In genomic region chr2:73212098-73212447, GRCh38 we compare ENCODE assay signal across 19 cellular contexts. TPM values are rescaled to one million over a fixed set of nuclear protein-coding genes. Genes with fewer than 3 reads are reported as not detected.
DNase-seq lines count a peak whose midpoint lies in the region; ATAC-seq, FAIRE-seq and TF ChIP-seq lines count a peak whose summit lies in the region.
"Had no signal": no experiment of that assay in that cellular context is flagged by ENCODE, and none has a peak within 500 bp of the region (broad histone marks: within the 10 kb centered on the region; RNA-seq: fewer than 3 reads in every experiment).

No MANE protein-coding gene starts in this region.

- H3K4ac ChIP-seq in IMR-90 (ENCODE audit: low read depth, low read length): no peak overlapping the region
- H3K4ac ChIP-seq in trophoblast cell (ENCODE audit: low read depth, low read length): no peak overlapping the region

- WGBS in IMR-90 (ENCODE audit: extremely low coverage in 2 of 2, insufficient read length in 1 of 2), 2 experiments: 82% methylated on average over 5 of the region's 7 CpGs; no CpG with 5 or more reads in 1 of the 2 experiments
- WGBS in GM12878 (ENCODE audit: insufficient coverage, insufficient replicate concordance, low lambda C conversion rate, missing lambda C conversion rate): 44% methylated on average over 7 of the region's 7 CpGs
- no CpG with 5 or more reads among the region's 7 CpGs for WGBS in trophoblast cell (ENCODE audit: extremely low coverage, insufficient coverage, insufficient read length)

- H4K8ac ChIP-seq in IMR-90 (ENCODE audit: low read depth in 2 of 2, low read length in 2 of 2): no peak overlapping the region
- H4K8ac ChIP-seq in trophoblast cell (ENCODE audit: low read depth, low read length): no peak overlapping the region

- ATAC-seq in IMR-90 (ENCODE audit: low read depth) (no peak), GM12878 (no peak)

- peak overlapping the region in 8 of 11 experiments; percentile 78 to 96 (median 88); a peak in 12 of 22 replicates for H3K4me2 ChIP-seq in BLaER1 treated with 17β-estradiol and CSF1 and Interleukin-3, amounts not matched to agents 10 nM and 100 nM
- H3K4me2 ChIP-seq in IMR-90 (ENCODE audit: low read depth, low read length) (no peak overlapping the region), GM12878 (ENCODE audit: control insufficient read depth, insufficient read depth) (no peak overlapping the region), trophoblast cell (ENCODE audit: low read length) (no peak overlapping the region)

- no peak overlapping the region for H4K5ac ChIP-seq in IMR-90 (ENCODE audit: low read depth, low read length)

- no peak overlapping the region for H3K4me3 ChIP-seq in BLaER1 treated with 17β-estradiol and CSF1 and Interleukin-3, amounts not matched to agents 10 nM and 100 nM
- no peak overlapping the region for H3K4me3 ChIP-seq in IMR-90 (ENCODE audit: insufficient read depth, low read depth, low read length)
- no peak overlapping the region for H3K4me3 ChIP-seq in GM12878
- no peak overlapping the region for H3K4me3 ChIP-seq in trophoblast cell (ENCODE audit: low read depth, low read length)
- H3K4me3 ChIP-seq: gastrocnemius medialis, transverse colon had no signal

- TF ChIP-seq EP300 in GM12878 (IDR thresholded peaks at IDR 0.05; ENCODE audit: borderline replicate concordance in 1 of 2, control insufficient read depth in 1 of 2, low read depth in 2 of 2, low read length in 2 of 2): no peak

- no peaks in the 10 kb centered on the region for H3K9me3 ChIP-seq in BLaER1 treated with 17β-estradiol and CSF1 and Interleukin-3, amounts not matched to agents 10 nM and 100 nM (replicated peaks in 1 of 11)
- H3K9me3 ChIP-seq in IMR-90 (ENCODE audit: control insufficient read depth, insufficient read depth, low read length): no peaks in the 10 kb centered on the region
- H3K9me3 ChIP-seq in GM12878 (replicated peaks; ENCODE audit: control insufficient read depth, insufficient read depth, low read length): no peaks in the 10 kb centered on the region
- no peaks in the 10 kb centered on the region for H3K9me3 ChIP-seq in trophoblast cell (ENCODE audit: insufficient read depth, low read depth, low read length)
- H3K9me3 ChIP-seq: gastrocnemius medialis, transverse colon had no signal

- intact Hi-C loops in IMR-90 (cut with micrococcal nuclease): loop anchor here (1.0 to 2.0 kb wide), 2 partner anchors 127 to 320 kb away; no protein-coding TSS in a partner anchor
- intact Hi-C loops in GM12878 (cut with micrococcal nuclease; ENCODE audit: unreplicated experiment): loop anchor here (1.0 kb wide), 1 partner anchor 127 kb away; no protein-coding TSS in a partner anchor

- no peak overlapping the region for H2BK5ac ChIP-seq in IMR-90 (ENCODE audit: low read depth, low read length, poor library complexity, severe bottlenecking)
- H2BK5ac ChIP-seq in trophoblast cell (ENCODE audit: low read depth, low read length, poor library complexity): no peak overlapping the region

- TF ChIP-seq POLR2A in IMR-90 (IDR thresholded peaks at IDR 0.05; ENCODE audit: low read depth, low read length) (no peak), GM12878 (IDR thresholded peaks at IDR 0.05; ENCODE audit: low read depth, low read length) (no peak)

- in situ Hi-C loops in IMR-90 (cut with MboI; ENCODE audit: low sequenced_read_pairs): no loop called here
- in situ Hi-C loops in GM12878 (cut with MboI): no loop called here

- peaks cover 0 to 22% (median 0%) of the 10 kb centered on the region in 11 experiments; a peak in 3 of 22 replicates for H4K20me1 ChIP-seq in BLaER1 treated with 17β-estradiol and CSF1 and Interleukin-3, amounts not matched to agents 10 nM and 100 nM
- H4K20me1 ChIP-seq in IMR-90 (ENCODE audit: insufficient read depth, low read length): no peaks in the 10 kb centered on the region
- H4K20me1 ChIP-seq in GM12878 (ENCODE audit: control insufficient read depth, insufficient read depth): no peaks in the 10 kb centered on the region

- H3K79me1 ChIP-seq in IMR-90 (ENCODE audit: low read depth in 1 of 2, low read length in 2 of 2) (peaks cover 9 to 24% of the 10 kb centered on the region in 2 experiments; a peak in 3 of 4 replicates), trophoblast cell (ENCODE audit: low read length) (peaks cover 5% of the 10 kb centered on the region)

- RAD21 ChIA-PET in GM12878 (lab: Charles Lee; ENCODE audit: unreplicated experiment): interaction anchor here (0.6 to 2.8 kb wide), 7 partner anchors 22 to 319 kb away, joined by 3 to 28 read pairs (median 3); partner anchors contain the start of genes CCT7 and PRADC1

- H3K36me3 ChIP-seq in BLaER1 treated with 17β-estradiol and CSF1 and Interleukin-3, amounts not matched to agents 10 nM and 100 nM: no peaks in the 10 kb centered on the region
- H3K36me3 ChIP-seq in IMR-90 (ENCODE audit: control insufficient read depth, insufficient read depth, low read length): no peaks in the 10 kb centered on the region
- no peaks in the 10 kb centered on the region for H3K36me3 ChIP-seq in GM12878 (ENCODE audit: control insufficient read depth in 2 of 2, insufficient read depth in 2 of 2, low read length in 1 of 2)
- H3K36me3 ChIP-seq in trophoblast cell (ENCODE audit: control insufficient read depth in 1 of 2, insufficient read depth in 2 of 2, low read length in 2 of 2): no peaks in the 10 kb centered on the region
- H3K36me3 ChIP-seq: gastrocnemius medialis, transverse colon had no signal

- BruUV-seq in IMR-90 (replicated peaks; lab: Mats Ljungman, UMichigan) (no TSS peak), GM12878 (replicated peaks; lab: Mats Ljungman, UMichigan) (no TSS peak)

- SMC1A ChIA-PET in GM12878 (lab: Charles Lee; ENCODE audit: uncharacterized antibody, unreplicated experiment): interaction anchor here (0.6 to 2.6 kb wide), 13 partner anchors 9 to 318 kb away, joined by 3 to 24 read pairs (median 4); partner anchors contain the start of gene CCT7

- H2BK12ac ChIP-seq in trophoblast cell (ENCODE audit: low read length): no peak overlapping the region

- CTCF ChIA-PET in IMR-90 (lab: Yijun Ruan, JAX) (interaction anchor here (1.0 to 2.4 kb wide), 7 partner anchors 11 to 319 kb away, joined by 3 to 11 read pairs (median 5); no protein-coding TSS in a partner anchor), GM12878 (lab: Yijun Ruan, JAX) (interaction anchor here (0.6 to 4.3 kb wide), 41 partner anchors 8 to 377 kb away, joined by 3 to 79 read pairs (median 4); partner anchors contain the start of genes CCT7, EGR4, NOTO and PRADC1)

- H3K27me3 ChIP-seq in BLaER1 treated with 17β-estradiol and CSF1 and Interleukin-3, amounts not matched to agents 10 nM and 100 nM: no peaks in the 10 kb centered on the region
- H3K27me3 ChIP-seq in IMR-90 (ENCODE audit: control insufficient read depth, insufficient read depth, low read length) (peaks cover 14% of the 10 kb centered on the region), GM12878 (replicated peaks in 1 of 2; ENCODE audit: control insufficient read depth in 2 of 2, insufficient read depth in 2 of 2, low read length in 1 of 2) (no peaks in the 10 kb centered on the region), trophoblast cell (ENCODE audit: insufficient read depth, low read length) (no peaks in the 10 kb centered on the region)
- H3K27me3 ChIP-seq: gastrocnemius medialis, transverse colon had no signal

- peaks cover 21 to 37% (median 32%) of the 10 kb centered on the region in 10 experiments for H3K4me1 ChIP-seq in BLaER1 treated with 17β-estradiol and CSF1 and Interleukin-3, amounts not matched to agents 10 nM and 100 nM
- H3K4me1 ChIP-seq in IMR-90 (ENCODE audit: control insufficient read depth, insufficient read depth, low read length) (peaks cover 6% of the 10 kb centered on the region; the same call in 1 of the 2 replicates), GM12878 (ENCODE audit: control insufficient read depth, insufficient read depth, low read length) (peaks cover 8% of the 10 kb centered on the region), trophoblast cell (ENCODE audit: control insufficient read depth in 1 of 2, insufficient read depth in 2 of 2, low read length in 2 of 2) (peaks cover 0 to 5% of the 10 kb centered on the region in 2 experiments)

- no peak overlapping the region for H3K56ac ChIP-seq in IMR-90 (ENCODE audit: extremely low read depth, insufficient read depth, low read length)

- no peak for TF ChIP-seq CTCF in IMR-90 (conservative IDR thresholded peaks at IDR 0.05; ENCODE audit: low read depth, low read length)
- TF ChIP-seq CTCF in GM12878 (IDR thresholded peaks at IDR 0.05 in 2 of 3, conservative IDR thresholded peaks at IDR 0.05 in 1 of 3; ENCODE audit: control insufficient read depth in 2 of 3, extremely low read depth in 1 of 3, insufficient read depth in 1 of 3, low read depth in 3 of 3, low read length in 3 of 3): no peak

- peaks cover 16% of the 10 kb centered on the region for H3K79me2 ChIP-seq in GM12878 (ENCODE audit: control insufficient read depth, insufficient read depth, low read length)
- H3K79me2 ChIP-seq in trophoblast cell (ENCODE audit: control insufficient read depth, insufficient read depth, low read length, poor library complexity): peaks cover 5% of the 10 kb centered on the region

- H2AK5ac ChIP-seq in IMR-90 (ENCODE audit: low read depth, low read length) (no peak overlapping the region), trophoblast cell (ENCODE audit: low read length) (no peak overlapping the region)

- dilution Hi-C loops in IMR-90 (cut with HindIII; ENCODE audit: low sequenced_read_pairs, unreplicated experiment): no loop called here

- 0 out of 2 replicates have a peak, but pooled peaks cover 5% of the 10 kb centered on the region for H3K9me1 ChIP-seq in IMR-90 (ENCODE audit: insufficient read depth, low read length)

- H2BK20ac ChIP-seq in IMR-90 (ENCODE audit: low read depth, low read length): no peak overlapping the region

- no peak overlapping the region for H3K18ac ChIP-seq in IMR-90 (ENCODE audit: low read depth, low read length)
- H3K18ac ChIP-seq in trophoblast cell (ENCODE audit: low read length): no peak overlapping the region

- H4K12ac ChIP-seq in trophoblast cell (ENCODE audit: low read depth, low read length): no peak overlapping the region

- H2BK15ac ChIP-seq in IMR-90 (ENCODE audit: low read depth, low read length): no peak overlapping the region

- H3K9ac ChIP-seq in BLaER1 treated with 17β-estradiol and CSF1 and Interleukin-3, amounts not matched to agents 10 nM and 100 nM: no peak overlapping the region; a peak in 2 of 22 replicates
- no peak overlapping the region for H3K9ac ChIP-seq in IMR-90 (ENCODE audit: low read depth, low read length)
- H3K9ac ChIP-seq in GM12878 (ENCODE audit: control insufficient read depth, insufficient read depth, low read length): no peak overlapping the region
- no peak overlapping the region for H3K9ac ChIP-seq in trophoblast cell (ENCODE audit: low read length)

- TF ChIP-seq RAD21 in IMR-90 (IDR thresholded peaks at IDR 0.05; ENCODE audit: low read length) (no peak), GM12878 (IDR thresholded peaks at IDR 0.05; ENCODE audit: insufficient read depth, low read depth, low read length) (no peak)

- DNase-seq in IMR-90: no peak
- no peak for DNase-seq in GM12878 (ENCODE audit: low read depth, low spot score)
- peak; percentile 7 to 41 for DNase-seq in trophoblast cell
- no peak for DNase-seq in globus pallidus (ENCODE audit: low spot score)
- no peak for DNase-seq in AML-193 (lab: John Stamatoyannopoulos, UW)
- no peak for DNase-seq in substantia nigra (lab: John Stamatoyannopoulos, UW)
- no peak for DNase-seq in retina
- DNase-seq: SIG-M5 had no signal

- H3K23ac ChIP-seq in IMR-90 (ENCODE audit: low read depth, low read length) (no peak overlapping the region), trophoblast cell (ENCODE audit: low read length) (no peak overlapping the region)

- no peak overlapping the region for H2BK120ac ChIP-seq in IMR-90 (ENCODE audit: low read depth, low read length)
- no peak overlapping the region for H2BK120ac ChIP-seq in trophoblast cell (ENCODE audit: insufficient read depth, low read length, poor library complexity)

- no peak overlapping the region for H3K27ac ChIP-seq in BLaER1 treated with 17β-estradiol and CSF1 and Interleukin-3, amounts not matched to agents 10 nM and 100 nM
- H3K27ac ChIP-seq in IMR-90 (ENCODE audit: insufficient read depth, low read length): peak overlapping the region; percentile 16; the same call in 1 of the 2 replicates
- no peak overlapping the region for H3K27ac ChIP-seq in GM12878 (ENCODE audit: control insufficient read depth, insufficient read depth)
- H3K27ac ChIP-seq in trophoblast cell (ENCODE audit: low read depth, low read length): no peak overlapping the region
- H3K27ac ChIP-seq in substantia nigra (ENCODE audit: low read depth, low read length, poor library complexity, severe bottlenecking): no peak overlapping the region
- H3K27ac ChIP-seq: C4-2B had no signal

- POLR2A ChIA-PET in IMR-90 (lab: Charles Lee; ENCODE audit: unreplicated experiment) (no interaction called here), GM12878 (lab: Charles Lee) (interaction anchor here (1.9 to 2.6 kb wide), 2 partner anchors 22 to 127 kb away, joined by 4 to 14 read pairs; partner anchors contain the start of genes CCT7 and PRADC1)

- H4K91ac ChIP-seq in IMR-90 (ENCODE audit: insufficient read depth, low read depth, low read length) (no peak overlapping the region), trophoblast cell (ENCODE audit: low read depth, low read length) (no peak overlapping the region)

- H2AFZ ChIP-seq in IMR-90 (replicated peaks; ENCODE audit: low read length, poor library complexity) (no peak overlapping the region), GM12878 (ENCODE audit: control insufficient read depth, low read depth, low read length) (peak overlapping the region; percentile 72; the same call in 1 of the 2 replicates), trophoblast cell (ENCODE audit: insufficient read depth, low read length, poor library complexity) (no peak overlapping the region)

- no peak for FAIRE-seq in GM12878 (lab: Jason Lieb, UNC)
- FAIRE-seq: D721Med had no signal

- H3K14ac ChIP-seq in IMR-90 (replicated peaks; ENCODE audit: low read depth, low read length) (no peak overlapping the region), trophoblast cell (ENCODE audit: low read length) (no peak overlapping the region)

- no peak overlapping the region for H2AK9ac ChIP-seq in IMR-90 (replicated peaks; ENCODE audit: low read depth, low read length, poor library complexity)

RNA-seq across cellular contexts. Expression of gene SMYD5, which starts 2.0 kb away (rescaled TPM):
- total RNA-seq in IMR-90 (2012; rRNA removed) (18.9 and 19.7 TPM in 2 replicates), GM12878 (2014; rRNA removed) (31.4 and 31.5 TPM in 2 replicates), GM12878 (2014; rRNA removed; fragmentation: Illumina TruSeq; extraction: Trizol) (21.1 and 21.2 TPM in 2 replicates), GM12878 (2021) (30.8 and 34.4 TPM in 2 replicates)
- polyA plus RNA-seq in IMR-90 (2012; rRNA removed) (16.9 and 17.8 TPM in 2 replicates), GM12878 (2011; rRNA removed) (23.1 and 34.7 TPM in 2 replicates), GM12878 (2014; fragmentation: Illumina TruSeq; extraction: Trizol) (29.9 and 35.3 TPM in 2 replicates), GM12878 (2014; fragmentation: Nextera tagmentation; extraction: Ambion mirVana) (1 to 10 TPM; 6.1 to 6.6 TPM), GM12878 (2014; rRNA removed) (33.8 and 34.1 TPM in 2 replicates), GM12878 (2016; fragmentation: Nextera tagmentation; extraction: Ambion mirVana) (10 to 100 TPM; 18.4 to 18.8 TPM)
- 10.8 and 12.0 TPM in 2 replicates for polyA plus RNA-seq in IMR-90 (2012; cell fraction: cytosol; rRNA removed)
- polyA plus RNA-seq in IMR-90 (2012; cell fraction: nucleus; rRNA removed; ENCODE audit: low replicate concordance): 36.5 and 44.1 TPM in 2 replicates
- 24.2 and 30.9 TPM in 2 replicates for total RNA-seq in GM12878 (2013; cell fraction: nucleolus; rRNA removed)
- 29.1 TPM for polyA plus RNA-seq in GM12878 (2011; ENCODE audit: low read depth)
- polyA plus RNA-seq in GM12878 (2011; cell fraction: cytosol; rRNA removed): 41.4 and 42.7 TPM in 2 replicates
- polyA plus RNA-seq in GM12878 (2011; cell fraction: nucleus; rRNA removed): 50.6 and 54.2 TPM in 2 replicates
- polyA plus RNA-seq in GM12878 (2012): 22.2 and 22.4 TPM in 2 replicates
- polyA minus RNA-seq in GM12878 (2011; rRNA and poly(A)+ RNA removed): 32.3 and 46.1 TPM in 2 replicates
- 12.1 and 13.8 TPM in 2 replicates for polyA minus RNA-seq in GM12878 (2011; cell fraction: cytosol; rRNA and poly(A)+ RNA removed)
- polyA minus RNA-seq in GM12878 (2011; cell fraction: nucleus; rRNA and poly(A)+ RNA removed): 11.2 and 26.5 TPM in 2 replicates
- polyA plus RNA-seq in trophoblast cell (2013): 11.7 and 11.8 TPM in 2 replicates

RNA-seq across cellular contexts. Expression of gene NOTO, which starts 9.7 kb away (rescaled TPM):
- total RNA-seq in IMR-90 (2012; rRNA removed): not detected in 2 replicates
- not detected in 2 replicates for polyA plus RNA-seq in IMR-90 (2012; rRNA removed)
- not detected in 2 replicates for polyA plus RNA-seq in IMR-90 (2012; cell fraction: cytosol; rRNA removed)
- polyA plus RNA-seq in IMR-90 (2012; cell fraction: nucleus; rRNA removed; ENCODE audit: low replicate concordance): not detected in 2 replicates
- total RNA-seq in GM12878 (2013; cell fraction: nucleolus; rRNA removed): not detected in 2 replicates
- total RNA-seq in GM12878 (2014; rRNA removed): not detected in 2 replicates
- total RNA-seq in GM12878 (2014; rRNA removed; fragmentation: Illumina TruSeq; extraction: Trizol): not detected in 2 replicates
- not detected in 2 replicates for total RNA-seq in GM12878 (2021)
- not detected for polyA plus RNA-seq in GM12878 (2011; ENCODE audit: low read depth)
- polyA plus RNA-seq in GM12878 (2011; rRNA removed): not detected in 2 replicates
- polyA plus RNA-seq in GM12878 (2011; cell fraction: cytosol; rRNA removed): not detected in 2 replicates
- polyA plus RNA-seq in GM12878 (2011; cell fraction: nucleus; rRNA removed): not detected in 2 replicates
- not detected in 2 replicates for polyA plus RNA-seq in GM12878 (2012)
- polyA plus RNA-seq in GM12878 (2014; fragmentation: Illumina TruSeq; extraction: Trizol): not detected in 2 replicates
- not detected for polyA plus RNA-seq in GM12878 (2014; fragmentation: Nextera tagmentation; extraction: Ambion mirVana)
- not detected in 2 replicates for polyA plus RNA-seq in GM12878 (2014; rRNA removed)
- not detected for polyA plus RNA-seq in GM12878 (2016; fragmentation: Nextera tagmentation; extraction: Ambion mirVana)
- not detected in 2 replicates for polyA minus RNA-seq in GM12878 (2011; rRNA and poly(A)+ RNA removed)
- polyA minus RNA-seq in GM12878 (2011; cell fraction: cytosol; rRNA and poly(A)+ RNA removed): not detected in 2 replicates
- not detected in 2 replicates for polyA minus RNA-seq in GM12878 (2011; cell fraction: nucleus; rRNA and poly(A)+ RNA removed)
- polyA plus RNA-seq in trophoblast cell (2013): not detected in 2 replicates
- total RNA-seq: activated naive CD4-positive, alpha-beta T cell treated with anti-CD3 and anti-CD28 coated beads for 36 hours; cardiac septum; dermis microvascular lymphatic vessel endothelial cell; gastrocnemius medialis; left cardiac atrium; lung microvascular endothelial cell; progenitor cell of endocrine pancreas; transverse colon had no signal

RNA-seq across cellular contexts. Expression of gene PRADC1, which starts 21.0 kb away (rescaled TPM):
- total RNA-seq in IMR-90 (2012; rRNA removed) (13.1 and 14.4 TPM in 2 replicates), GM12878 (2014; rRNA removed) (16.9 and 18.6 TPM in 2 replicates), GM12878 (2014; rRNA removed; fragmentation: Illumina TruSeq; extraction: Trizol) (11.7 and 12.4 TPM in 2 replicates), GM12878 (2021) (13.4 and 15.7 TPM in 2 replicates)
- polyA plus RNA-seq in IMR-90 (2012; rRNA removed) (18.4 and 23.1 TPM in 2 replicates), GM12878 (2011; rRNA removed) (5.1 and 8.9 TPM in 2 replicates), GM12878 (2014; fragmentation: Illumina TruSeq; extraction: Trizol) (6.2 and 12.6 TPM in 2 replicates), GM12878 (2014; fragmentation: Nextera tagmentation; extraction: Ambion mirVana) (1 to 10 TPM; 3.7 to 8.1 TPM), GM12878 (2014; rRNA removed) (14.9 and 16.1 TPM in 2 replicates), GM12878 (2016; fragmentation: Nextera tagmentation; extraction: Ambion mirVana) (10 to 100 TPM; 31.5 to 39.0 TPM)
- polyA plus RNA-seq in IMR-90 (2012; cell fraction: cytosol; rRNA removed): 18.4 and 22.8 TPM in 2 replicates
- 5.8 and 9.0 TPM in 2 replicates for polyA plus RNA-seq in IMR-90 (2012; cell fraction: nucleus; rRNA removed; ENCODE audit: low replicate concordance)
- total RNA-seq in GM12878 (2013; cell fraction: nucleolus; rRNA removed): 1.1 and 2.2 TPM in 2 replicates
- polyA plus RNA-seq in GM12878 (2011; ENCODE audit: low read depth): 4.2 TPM
- polyA plus RNA-seq in GM12878 (2011; cell fraction: cytosol; rRNA removed): 13.5 and 18.2 TPM in 2 replicates
- 7.2 and 7.9 TPM in 2 replicates for polyA plus RNA-seq in GM12878 (2011; cell fraction: nucleus; rRNA removed)
- 6.9 and 7.9 TPM in 2 replicates for polyA plus RNA-seq in GM12878 (2012)
- 5.1 and 11.0 TPM in 2 replicates for polyA minus RNA-seq in GM12878 (2011; rRNA and poly(A)+ RNA removed)
- polyA minus RNA-seq in GM12878 (2011; cell fraction: cytosol; rRNA and poly(A)+ RNA removed): 1.9 and 4.0 TPM in 2 replicates
- polyA minus RNA-seq in GM12878 (2011; cell fraction: nucleus; rRNA and poly(A)+ RNA removed): 1.6 and 4.6 TPM in 2 replicates
- polyA plus RNA-seq in trophoblast cell (2013): 14.9 and 15.3 TPM in 2 replicates

RNA-seq across cellular contexts. Expression of gene CCT7, which starts 22.0 kb away (rescaled TPM):
- total RNA-seq in IMR-90 (2012; rRNA removed): 557 and 575 TPM in 2 replicates
- polyA plus RNA-seq in IMR-90 (2012; rRNA removed): 321 and 329 TPM in 2 replicates
- polyA plus RNA-seq in IMR-90 (2012; cell fraction: cytosol; rRNA removed): 226 and 323 TPM in 2 replicates
- 107 and 114 TPM in 2 replicates for polyA plus RNA-seq in IMR-90 (2012; cell fraction: nucleus; rRNA removed; ENCODE audit: low replicate concordance)
- 85.4 and 96.2 TPM in 2 replicates for total RNA-seq in GM12878 (2013; cell fraction: nucleolus; rRNA removed)
- total RNA-seq in GM12878 (2014; rRNA removed): 468 and 475 TPM in 2 replicates
- total RNA-seq in GM12878 (2014; rRNA removed; fragmentation: Illumina TruSeq; extraction: Trizol): 472 and 478 TPM in 2 replicates
- 474 and 494 TPM in 2 replicates for total RNA-seq in GM12878 (2021)
- polyA plus RNA-seq in GM12878 (2011; ENCODE audit: low read depth): 269 TPM
- 498 and 571 TPM in 2 replicates for polyA plus RNA-seq in GM12878 (2011; rRNA removed)
- polyA plus RNA-seq in GM12878 (2011; cell fraction: cytosol; rRNA removed): 415 and 490 TPM in 2 replicates
- 162 and 206 TPM in 2 replicates for polyA plus RNA-seq in GM12878 (2011; cell fraction: nucleus; rRNA removed)
- 217 and 463 TPM in 2 replicates for polyA plus RNA-seq in GM12878 (2012)
- 574 and 674 TPM in 2 replicates for polyA plus RNA-seq in GM12878 (2014; fragmentation: Illumina TruSeq; extraction: Trizol)
- polyA plus RNA-seq in GM12878 (2014; fragmentation: Nextera tagmentation; extraction: Ambion mirVana): 100 to 1,000 TPM; 206 to 377 TPM
- polyA plus RNA-seq in GM12878 (2014; rRNA removed): 530 and 598 TPM in 2 replicates
- 100 to 1,000 TPM; 455 to 510 TPM for polyA plus RNA-seq in GM12878 (2016; fragmentation: Nextera tagmentation; extraction: Ambion mirVana)
- 387 and 498 TPM in 2 replicates for polyA minus RNA-seq in GM12878 (2011; rRNA and poly(A)+ RNA removed)
- 110 and 130 TPM in 2 replicates for polyA minus RNA-seq in GM12878 (2011; cell fraction: cytosol; rRNA and poly(A)+ RNA removed)
- 69.8 and 106 TPM in 2 replicates for polyA minus RNA-seq in GM12878 (2011; cell fraction: nucleus; rRNA and poly(A)+ RNA removed)
- 331 and 367 TPM in 2 replicates for polyA plus RNA-seq in trophoblast cell (2013)

Comparison
In these comparisons a context has a peak if more than half of its experiments do, and no peak if none do; other contexts are left out.
1. H3K4me2 ChIP-seq: peak in BLaER1 treated with 17β-estradiol and CSF1 and Interleukin-3, amounts not matched to agents 10 nM and 100 nM (8 of 11); none in IMR-90 (single experiment), GM12878 (single experiment) and trophoblast cell (single experiment).
2. DNase-seq: peak in trophoblast cell (2 of 2); none in IMR-90 (single experiment), GM12878 (single experiment), globus pallidus (single experiment), AML-193 (0 of 2), substantia nigra (0 of 49) and retina (single experiment).